11 cellular contexts compared by ENCODE assay signal in the genomic region with DNA sequence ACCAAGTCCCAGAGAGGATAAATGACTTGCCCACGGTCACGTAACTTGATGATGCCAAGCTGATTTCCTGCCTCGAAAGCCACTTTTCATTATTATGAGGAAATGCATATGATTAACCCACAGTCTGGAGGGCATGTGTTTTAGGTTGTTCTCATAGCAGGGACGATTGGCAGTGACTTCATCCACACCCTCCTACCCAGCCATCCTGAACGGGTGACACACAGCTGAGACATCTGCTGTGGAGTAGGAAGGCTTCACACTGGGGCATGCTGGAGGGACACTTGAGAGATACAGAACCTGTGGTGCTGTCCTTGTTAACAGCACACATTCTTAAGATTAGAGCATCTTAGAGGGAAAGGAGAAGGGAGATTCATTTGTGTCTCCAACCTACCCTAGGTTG.
A peak's percentile ranks its signal among the peaks of the same experiment; 100 is the strongest.
DNase-seq lines count a peak whose midpoint lies in the region; TF ChIP-seq lines count a peak whose summit lies in the region.
"Had no signal": no experiment of that assay in that cellular context is flagged by ENCODE, and none has a peak within 500 bp of the region (broad histone marks: within the 10 kb centered on the region; RNA-seq: fewer than 3 reads in every experiment).

No MANE protein-coding gene starts in this region.

- intact Hi-C loops in activated naive CD4-positive, alpha-beta T cell treated with anti-CD3 and anti-CD28 coated beads for 36 hours (cut with micrococcal nuclease) = no loop called here

- no peak overlapping the region for H3K27ac Mint-ChIP-seq in activated naive CD4-positive, alpha-beta T cell treated with anti-CD3 and anti-CD28 coated beads for 36 hours
- H3K27ac Mint-ChIP-seq in nephron progenitor cell = no peak overlapping the region

- H3K4me1 Mint-ChIP-seq in activated naive CD4-positive, alpha-beta T cell treated with anti-CD3 and anti-CD28 coated beads for 36 hours (ENCODE audit: low read depth) = peaks cover 16% of the 10 kb centered on the region
- H3K4me1 Mint-ChIP-seq in nephron progenitor cell = no peaks in the 10 kb centered on the region

- CTCF ChIA-PET in activated naive CD4-positive, alpha-beta T cell treated with anti-CD3 and anti-CD28 coated beads for 36 hours (lab: Charles Lee) = no interaction called here

- peaks cover 1% of the 10 kb centered on the region for H3K36me3 Mint-ChIP-seq in activated naive CD4-positive, alpha-beta T cell treated with anti-CD3 and anti-CD28 coated beads for 36 hours (ENCODE audit: low read depth)
- H3K36me3 Mint-ChIP-seq in nephron progenitor cell (ENCODE audit: low read depth) = no peaks in the 10 kb centered on the region
- H3K36me3 Mint-ChIP-seq: CD4-positive, CD25-positive, alpha-beta regulatory T cell had no signal

- no peak overlapping the region for H3K27ac ChIP-seq in substantia nigra (ENCODE audit: low read depth, low read length, poor library complexity, severe bottlenecking)
- H3K27ac ChIP-seq: hepatocyte, spleen had no signal

- H3K4me3 Mint-ChIP-seq in activated naive CD4-positive, alpha-beta T cell treated with anti-CD3 and anti-CD28 coated beads for 36 hours = no peak overlapping the region
- no peak overlapping the region for H3K4me3 Mint-ChIP-seq in nephron progenitor cell
- H3K4me3 Mint-ChIP-seq: CD4-positive, CD25-positive, alpha-beta regulatory T cell had no signal

- peak; percentile 37 for DNase-seq in activated naive CD4-positive, alpha-beta T cell treated with anti-CD3 and anti-CD28 coated beads for 36 hours
- no peak for DNase-seq in activated naive CD4-positive, alpha-beta T cell (lab: John Stamatoyannopoulos, UW)
- DNase-seq in MV-4-11 (lab: John Stamatoyannopoulos, UW) = peak; percentile 64
- DNase-seq in cerebellar cortex (ENCODE audit: low spot score) = peak; percentile 10
- DNase-seq in stimulated activated CD4-positive, alpha-beta T cell treated with anti-CD3 and anti-CD28 coated beads, Interleukin-4, amount 100 ng/mL, for 24 hours = peak; percentile 27
- DNase-seq in Kasumi-1 (lab: John Stamatoyannopoulos, UW) = no peak
- DNase-seq in substantia nigra (lab: John Stamatoyannopoulos, UW) = no peak
- no peak for DNase-seq in nephron progenitor cell
- DNase-seq: spleen had no signal

- H3K27me3 Mint-ChIP-seq in activated naive CD4-positive, alpha-beta T cell treated with anti-CD3 and anti-CD28 coated beads for 36 hours (ENCODE audit: low read depth) = no peaks in the 10 kb centered on the region
- H3K27me3 Mint-ChIP-seq in nephron progenitor cell (ENCODE audit: low read depth, poor library complexity) = peaks cover 9% of the 10 kb centered on the region
- H3K27me3 Mint-ChIP-seq: CD4-positive, CD25-positive, alpha-beta regulatory T cell had no signal

- H3K9me3 Mint-ChIP-seq in activated naive CD4-positive, alpha-beta T cell treated with anti-CD3 and anti-CD28 coated beads for 36 hours = peaks cover 2% of the 10 kb centered on the region
- peaks cover 15% of the 10 kb centered on the region for H3K9me3 Mint-ChIP-seq in nephron progenitor cell

- TF ChIP-seq CTCF in nephron progenitor cell (IDR thresholded peaks at IDR 0.05) = no peak

Comparison
In these comparisons a context has a peak if more than half of its experiments do, and no peak if none do; other contexts are left out.
1. DNase-seq: peak in activated naive CD4-positive, alpha-beta T cell treated with anti-CD3 and anti-CD28 coated beads for 36 hours (single experiment), MV-4-11 (single experiment), cerebellar cortex (single experiment) and stimulated activated CD4-positive, alpha-beta T cell treated with anti-CD3 and anti-CD28 coated beads, Interleukin-4, amount 100 ng/mL, for 24 hours (single experiment); none in activated naive CD4-positive, alpha-beta T cell (0 of 4), Kasumi-1 (0 of 2), substantia nigra (0 of 49) and nephron progenitor cell (single experiment).